In the genomic region with DNA sequence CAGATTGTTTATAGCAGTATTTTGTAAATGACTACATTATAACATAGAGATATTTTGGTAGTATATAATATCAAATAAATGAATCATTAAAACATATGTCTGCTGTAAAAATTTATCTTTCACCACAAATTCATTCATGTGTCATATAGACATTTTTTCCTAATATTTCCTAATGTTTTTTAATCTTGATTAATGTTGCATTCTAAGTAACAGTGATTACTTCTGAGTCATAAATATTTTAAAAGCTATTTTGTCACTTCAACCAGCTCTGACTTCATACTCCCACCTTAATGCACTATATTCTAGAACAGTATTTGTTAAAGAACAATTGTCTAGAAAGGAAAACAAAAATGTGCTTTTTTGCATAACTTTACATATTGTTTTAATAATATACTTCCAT, we compare ENCODE assay signal across 34 cellular contexts.
"Had no signal": no experiment of that assay in that cellular context is flagged by ENCODE, and none has a peak within 500 bp of the region (broad histone marks: within the 10 kb centered on the region; RNA-seq: fewer than 3 reads in every experiment).

No MANE protein-coding gene starts in this region.

- H3K36me3 ChIP-seq: MG63 had no signal

- H3K27me3 ChIP-seq: MG63 had no signal

- DNase-seq: Karpas-422, Kasumi-1, MG63, MM.1S, MV-4-11, NCI-H1048, NCI-H1092, NCI-H1092 treated with DMSO at 0.1 percent for 48 hours, NCI-H1105, NCI-H1105 treated with DMSO at 0.1 percent for 48 hours, NCI-H1417, NCI-H1417 treated with DMSO at 0.1 percent for 48 hours, NCI-H1436, NCI-H1436 treated with DMSO at 0.1 percent for 48 hours, NCI-H146, NCI-H1694, NCI-H1694 treated with DMSO at 0.1 percent for 48 hours, NCI-H187, NCI-H187 treated with DMSO at 0.1 percent for 48 hours, NCI-H1930, NCI-H2029, NCI-H2029 treated with DMSO at 0.1 percent for 48 hours, NCI-H2081, NCI-H2081 treated with DMSO at 0.1 percent for 48 hours, NCI-H2107, NCI-H2171, NCI-H2171 treated with DMSO at 0.1 percent for 48 hours, NCI-H2227 treated with DMSO at 0.1 percent for 48 hours, NCI-H226, NCI-H345, NCI-H446, NCI-H446 treated with DMSO at 0.1 percent for 48 hours, NCI-H510A, NCI-H510A treated with DMSO at 0.1 percent for 48 hours had no signal

- H3K9me3 ChIP-seq: MG63 had no signal

- H3K4me3 ChIP-seq: MG63 had no signal
